Comparison of ENCODE assay signal across 1 cellular context in the genomic region with DNA sequence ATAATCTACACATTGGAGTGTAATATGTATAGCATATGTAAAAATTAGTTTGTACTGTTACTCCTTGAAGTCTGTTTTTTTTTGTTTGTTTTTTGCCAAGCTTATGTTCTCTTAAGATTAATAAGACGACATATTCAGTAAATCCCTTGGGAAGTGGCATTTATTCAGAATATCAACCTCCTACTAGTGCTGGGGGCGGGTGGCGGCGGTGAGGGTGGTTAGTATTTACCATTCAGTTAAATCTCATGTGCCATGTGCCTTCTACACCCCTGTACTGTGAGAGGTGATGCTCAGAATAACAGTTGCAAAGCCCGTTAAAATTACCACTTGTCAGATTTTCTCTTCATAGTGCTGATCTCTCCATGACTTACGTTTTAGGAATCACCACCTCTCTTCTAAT.
TF ChIP-seq lines count a peak whose summit lies in the region.

No MANE protein-coding gene starts in this region.

TF ChIP-seq in GM23338, 12 proteins besides CTCF, POLR2A, EP300 and RAD21 (continued from another document):
- TF ChIP-seq, protein P1, sequence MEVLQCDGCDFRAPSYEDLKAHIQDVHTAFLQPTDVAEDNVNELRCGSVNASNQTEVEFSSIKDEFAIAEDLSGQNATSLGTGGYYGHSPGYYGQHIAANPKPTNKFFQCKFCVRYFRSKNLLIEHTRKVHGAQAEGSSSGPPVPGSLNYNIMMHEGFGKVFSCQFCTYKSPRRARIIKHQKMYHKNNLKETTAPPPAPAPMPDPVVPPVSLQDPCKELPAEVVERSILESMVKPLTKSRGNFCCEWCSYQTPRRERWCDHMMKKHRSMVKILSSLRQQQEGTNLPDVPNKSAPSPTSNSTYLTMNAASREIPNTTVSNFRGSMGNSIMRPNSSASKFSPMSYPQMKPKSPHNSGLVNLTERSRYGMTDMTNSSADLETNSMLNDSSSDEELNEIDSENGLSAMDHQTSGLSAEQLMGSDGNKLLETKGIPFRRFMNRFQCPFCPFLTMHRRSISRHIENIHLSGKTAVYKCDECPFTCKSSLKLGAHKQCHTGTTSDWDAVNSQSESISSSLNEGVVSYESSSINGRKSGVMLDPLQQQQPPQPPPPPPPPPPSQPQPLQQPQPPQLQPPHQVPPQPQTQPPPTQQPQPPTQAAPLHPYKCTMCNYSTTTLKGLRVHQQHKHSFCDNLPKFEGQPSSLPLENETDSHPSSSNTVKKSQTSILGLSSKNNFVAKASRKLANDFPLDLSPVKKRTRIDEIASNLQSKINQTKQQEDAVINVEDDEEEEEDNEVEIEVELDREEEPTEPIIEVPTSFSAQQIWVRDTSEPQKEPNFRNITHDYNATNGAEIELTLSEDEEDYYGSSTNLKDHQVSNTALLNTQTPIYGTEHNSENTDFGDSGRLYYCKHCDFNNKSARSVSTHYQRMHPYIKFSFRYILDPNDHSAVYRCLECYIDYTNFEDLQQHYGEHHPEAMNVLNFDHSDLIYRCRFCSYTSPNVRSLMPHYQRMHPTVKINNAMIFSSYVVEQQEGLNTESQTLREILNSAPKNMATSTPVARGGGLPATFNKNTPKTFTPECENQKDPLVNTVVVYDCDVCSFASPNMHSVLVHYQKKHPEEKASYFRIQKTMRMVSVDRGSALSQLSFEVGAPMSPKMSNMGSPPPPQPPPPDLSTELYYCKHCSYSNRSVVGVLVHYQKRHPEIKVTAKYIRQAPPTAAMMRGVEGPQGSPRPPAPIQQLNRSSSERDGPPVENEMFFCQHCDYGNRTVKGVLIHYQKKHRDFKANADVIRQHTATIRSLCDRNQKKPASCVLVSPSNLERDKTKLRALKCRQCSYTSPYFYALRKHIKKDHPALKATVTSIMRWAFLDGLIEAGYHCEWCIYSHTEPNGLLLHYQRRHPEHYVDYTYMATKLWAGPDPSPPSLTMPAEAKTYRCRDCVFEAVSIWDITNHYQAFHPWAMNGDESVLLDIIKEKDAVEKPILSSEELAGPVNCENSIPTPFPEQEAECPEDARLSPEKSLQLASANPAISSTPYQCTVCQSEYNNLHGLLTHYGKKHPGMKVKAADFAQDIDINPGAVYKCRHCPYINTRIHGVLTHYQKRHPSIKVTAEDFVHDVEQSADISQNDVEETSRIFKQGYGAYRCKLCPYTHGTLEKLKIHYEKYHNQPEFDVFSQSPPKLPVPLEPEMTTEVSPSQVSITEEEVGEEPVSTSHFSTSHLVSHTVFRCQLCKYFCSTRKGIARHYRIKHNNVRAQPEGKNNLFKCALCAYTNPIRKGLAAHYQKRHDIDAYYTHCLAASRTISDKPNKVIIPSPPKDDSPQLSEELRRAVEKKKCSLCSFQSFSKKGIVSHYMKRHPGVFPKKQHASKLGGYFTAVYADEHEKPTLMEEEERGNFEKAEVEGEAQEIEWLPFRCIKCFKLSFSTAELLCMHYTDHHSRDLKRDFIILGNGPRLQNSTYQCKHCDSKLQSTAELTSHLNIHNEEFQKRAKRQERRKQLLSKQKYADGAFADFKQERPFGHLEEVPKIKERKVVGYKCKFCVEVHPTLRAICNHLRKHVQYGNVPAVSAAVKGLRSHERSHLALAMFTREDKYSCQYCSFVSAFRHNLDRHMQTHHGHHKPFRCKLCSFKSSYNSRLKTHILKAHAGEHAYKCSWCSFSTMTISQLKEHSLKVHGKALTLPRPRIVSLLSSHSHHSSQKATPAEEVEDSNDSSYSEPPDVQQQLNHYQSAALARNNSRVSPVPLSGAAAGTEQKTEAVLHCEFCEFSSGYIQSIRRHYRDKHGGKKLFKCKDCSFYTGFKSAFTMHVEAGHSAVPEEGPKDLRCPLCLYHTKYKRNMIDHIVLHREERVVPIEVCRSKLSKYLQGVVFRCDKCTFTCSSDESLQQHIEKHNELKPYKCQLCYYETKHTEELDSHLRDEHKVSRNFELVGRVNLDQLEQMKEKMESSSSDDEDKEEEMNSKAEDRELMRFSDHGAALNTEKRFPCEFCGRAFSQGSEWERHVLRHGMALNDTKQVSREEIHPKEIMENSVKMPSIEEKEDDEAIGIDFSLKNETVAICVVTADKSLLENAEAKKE (CRISPR knock-in tag; IDR thresholded peaks at IDR 0.05): no peak
- TF ChIP-seq STAT1 (IDR thresholded peaks at IDR 0.05; ENCODE audit: unreplicated experiment) (no peak), ZNF331 (CRISPR knock-in tag; IDR thresholded peaks at IDR 0.05; ENCODE audit: low read depth) (no peak), NANOG (IDR thresholded peaks at IDR 0.05; ENCODE audit: borderline replicate concordance) (no peak)
- TF ChIP-seq, protein P2, sequence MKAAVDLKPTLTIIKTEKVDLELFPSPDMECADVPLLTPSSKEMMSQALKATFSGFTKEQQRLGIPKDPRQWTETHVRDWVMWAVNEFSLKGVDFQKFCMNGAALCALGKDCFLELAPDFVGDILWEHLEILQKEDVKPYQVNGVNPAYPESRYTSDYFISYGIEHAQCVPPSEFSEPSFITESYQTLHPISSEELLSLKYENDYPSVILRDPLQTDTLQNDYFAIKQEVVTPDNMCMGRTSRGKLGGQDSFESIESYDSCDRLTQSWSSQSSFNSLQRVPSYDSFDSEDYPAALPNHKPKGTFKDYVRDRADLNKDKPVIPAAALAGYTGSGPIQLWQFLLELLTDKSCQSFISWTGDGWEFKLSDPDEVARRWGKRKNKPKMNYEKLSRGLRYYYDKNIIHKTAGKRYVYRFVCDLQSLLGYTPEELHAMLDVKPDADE (IDR thresholded peaks at IDR 0.05): no peak
